1 cellular context compared by ENCODE assay signal in genomic region chr3:120595788-120596115, GRCh38.
TF ChIP-seq lines count a peak whose summit lies in the region.

No MANE protein-coding gene starts in this region.

TF ChIP-seq in IMR-90, 13 proteins besides CTCF, POLR2A, EP300 and RAD21 (continued from another document):
- TF ChIP-seq, protein P1, sequence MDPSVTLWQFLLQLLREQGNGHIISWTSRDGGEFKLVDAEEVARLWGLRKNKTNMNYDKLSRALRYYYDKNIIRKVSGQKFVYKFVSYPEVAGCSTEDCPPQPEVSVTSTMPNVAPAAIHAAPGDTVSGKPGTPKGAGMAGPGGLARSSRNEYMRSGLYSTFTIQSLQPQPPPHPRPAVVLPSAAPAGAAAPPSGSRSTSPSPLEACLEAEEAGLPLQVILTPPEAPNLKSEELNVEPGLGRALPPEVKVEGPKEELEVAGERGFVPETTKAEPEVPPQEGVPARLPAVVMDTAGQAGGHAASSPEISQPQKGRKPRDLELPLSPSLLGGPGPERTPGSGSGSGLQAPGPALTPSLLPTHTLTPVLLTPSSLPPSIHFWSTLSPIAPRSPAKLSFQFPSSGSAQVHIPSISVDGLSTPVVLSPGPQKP (IDR thresholded peaks at IDR 0.05; ENCODE audit: borderline replicate concordance, low read depth, low read length) = no peak
- no peak for TF ChIP-seq MXI1 (IDR thresholded peaks at IDR 0.05; ENCODE audit: borderline replicate concordance, low read depth, low read length)
- TF ChIP-seq BHLHE40 (IDR thresholded peaks at IDR 0.05; ENCODE audit: low read depth, low read length) = no peak
- TF ChIP-seq CHD1 (IDR thresholded peaks at IDR 0.05; ENCODE audit: low read depth, low read length) = no peak
- no peak for TF ChIP-seq CEBPB (IDR thresholded peaks at IDR 0.05; ENCODE audit: low read depth, low read length)
- no peak for TF ChIP-seq FOS (IDR thresholded peaks at IDR 0.05; ENCODE audit: low read depth, low read length)
- TF ChIP-seq RFX5 (IDR thresholded peaks at IDR 0.05; ENCODE audit: low read depth, low read length) = no peak
- TF ChIP-seq MAZ (IDR thresholded peaks at IDR 0.05; ENCODE audit: borderline replicate concordance, low read depth, low read length) = no peak
- no peak for TF ChIP-seq NFE2L2 (IDR thresholded peaks at IDR 0.05; ENCODE audit: low read depth, low read length)
- TF ChIP-seq MAFK (IDR thresholded peaks at IDR 0.05; ENCODE audit: low read depth, low read length) = no peak
